Comparison of ENCODE assay signal across 8 cellular contexts in genomic region chr1:13583964-13584791, GRCh38. TPM values are rescaled to one million over a fixed set of nuclear protein-coding genes. Genes with fewer than 3 reads are reported as not detected.
DNase-seq lines count a peak whose midpoint lies in the region; ATAC-seq and TF ChIP-seq lines count a peak whose summit lies in the region.

No MANE protein-coding gene starts in this region.

- H3K9me3 ChIP-seq in endodermal cell (ENCODE audit: control insufficient read depth, low read length) (no peaks in the 10 kb centered on the region), thoracic aorta (no peaks in the 10 kb centered on the region)

- peak overlapping the region; percentile 51 for H3K9ac ChIP-seq in endodermal cell (ENCODE audit: extremely low read depth, low read length, poor library complexity, severe bottlenecking)

- DNase-seq in NCI-H1105 treated with DMSO at 0.1 percent for 48 hours (lab: John Stamatoyannopoulos, UW), result peak; percentile 54
- peak; percentile 87 for DNase-seq in endodermal cell
- DNase-seq in medulla oblongata (ENCODE audit: extremely low spot score), result peak; percentile 60
- no peak for DNase-seq in thoracic aorta (ENCODE audit: low spot score)
- DNase-seq in T-helper 2 cell treated with Interferon-gamma antibody and Interleukin-4, amounts not matched to agents 5 μg/mL and 100 μg/mL, for 36 hours (ENCODE audit: low spot score), result no peak
- DNase-seq in effector memory CD8-positive, alpha-beta T cell, result no peak
- no peak for DNase-seq in activated CD8-positive, alpha-beta memory T cell treated with anti-CD3 and anti-CD28 coated beads for 24 hours

- TF ChIP-seq CTCF in endodermal cell (conservative IDR thresholded peaks at IDR 0.05) (no peak), thoracic aorta (IDR thresholded peaks at IDR 0.05) (no peak)

- peaks cover 18% of the 10 kb centered on the region for H3K4me1 Mint-ChIP-seq in endodermal cell
- H3K4me1 Mint-ChIP-seq in T-helper 2 cell treated with Interferon-gamma antibody and Interleukin-4, amounts not matched to agents 5 μg/mL and 100 μg/mL, for 36 hours (ENCODE audit: low read depth), result no peaks in the 10 kb centered on the region
- no peaks in the 10 kb centered on the region for H3K4me1 Mint-ChIP-seq in effector memory CD8-positive, alpha-beta T cell (ENCODE audit: low read depth in 2 of 2)

- WGBS in endodermal cell (ENCODE audit: insufficient coverage in 1 of 2, insufficient read length in 1 of 2), 2 experiments, result 10 to 11% methylated on average over 10 to 47 of the region's 47 CpGs

- H3K4me3 Mint-ChIP-seq in endodermal cell, result peak overlapping the region; percentile 82
- no peak overlapping the region for H3K4me3 Mint-ChIP-seq in T-helper 2 cell treated with Interferon-gamma antibody and Interleukin-4, amounts not matched to agents 5 μg/mL and 100 μg/mL, for 36 hours
- H3K4me3 Mint-ChIP-seq in effector memory CD8-positive, alpha-beta T cell, result no peak overlapping the region

- no peak for ATAC-seq in thoracic aorta (ENCODE audit: insufficient number of reproducible peaks, low FRiP score, low read depth)
- ATAC-seq in HG02885 (IDR thresholded peaks at IDR 0.05; ENCODE audit: poor library complexity, unreplicated experiment), result no peak
- ATAC-seq in effector memory CD8-positive, alpha-beta T cell (replicated peaks), result no peak

- H3K27ac ChIP-seq in endodermal cell (ENCODE audit: low read depth, low read length), result peak overlapping the region; percentile 94
- H3K27ac ChIP-seq in thoracic aorta, result peak overlapping the region in 1 of 2 donors; percentile 75

- no peaks in the 10 kb centered on the region for H3K36me3 Mint-ChIP-seq in endodermal cell (ENCODE audit: low read depth)
- no peaks in the 10 kb centered on the region for H3K36me3 Mint-ChIP-seq in T-helper 2 cell treated with Interferon-gamma antibody and Interleukin-4, amounts not matched to agents 5 μg/mL and 100 μg/mL, for 36 hours (ENCODE audit: low read depth)
- H3K36me3 Mint-ChIP-seq in effector memory CD8-positive, alpha-beta T cell (ENCODE audit: insufficient read depth), result no peaks in the 10 kb centered on the region

- peak overlapping the region; percentile 91 for H3K27ac Mint-ChIP-seq in endodermal cell
- no peak overlapping the region for H3K27ac Mint-ChIP-seq in T-helper 2 cell treated with Interferon-gamma antibody and Interleukin-4, amounts not matched to agents 5 μg/mL and 100 μg/mL, for 36 hours
- H3K27ac Mint-ChIP-seq in effector memory CD8-positive, alpha-beta T cell, result no peak overlapping the region

- no peaks in the 10 kb centered on the region for H3K9me3 Mint-ChIP-seq in endodermal cell
- no peaks in the 10 kb centered on the region for H3K9me3 Mint-ChIP-seq in T-helper 2 cell treated with Interferon-gamma antibody and Interleukin-4, amounts not matched to agents 5 μg/mL and 100 μg/mL, for 36 hours
- no peaks in the 10 kb centered on the region for H3K9me3 Mint-ChIP-seq in effector memory CD8-positive, alpha-beta T cell

- H3K27me3 ChIP-seq in endodermal cell (ENCODE audit: control insufficient read depth, insufficient read depth, low read length, poor library complexity, severe bottlenecking), result peaks cover 31% of the 10 kb centered on the region
- H3K27me3 ChIP-seq in thoracic aorta (replicated peaks; ENCODE audit: insufficient read depth), result no peaks in the 10 kb centered on the region

- H3K36me3 ChIP-seq in endodermal cell (ENCODE audit: control insufficient read depth, insufficient read depth, low read length), result no peaks in the 10 kb centered on the region
- no peaks in the 10 kb centered on the region for H3K36me3 ChIP-seq in thoracic aorta

- peaks cover 48% of the 10 kb centered on the region for H3K27me3 Mint-ChIP-seq in endodermal cell (ENCODE audit: insufficient read depth)
- H3K27me3 Mint-ChIP-seq in T-helper 2 cell treated with Interferon-gamma antibody and Interleukin-4, amounts not matched to agents 5 μg/mL and 100 μg/mL, for 36 hours (ENCODE audit: low read depth), result peaks cover 52% of the 10 kb centered on the region
- peaks cover 69 to 86% of the 10 kb centered on the region in 2 donors for H3K27me3 Mint-ChIP-seq in effector memory CD8-positive, alpha-beta T cell

- H3K4me3 ChIP-seq in endodermal cell (ENCODE audit: low read length) (peak overlapping the region; percentile 86), thoracic aorta (peak overlapping the region; percentile 78)

- H3K4me1 ChIP-seq in endodermal cell (ENCODE audit: control insufficient read depth, insufficient read depth, low read length), result no peaks in the 10 kb centered on the region
- no peaks in the 10 kb centered on the region for H3K4me1 ChIP-seq in thoracic aorta (ENCODE audit: control insufficient read depth in 1 of 2, low read depth in 2 of 2)

RNA-seq across cellular contexts. Expression of gene PDPN, which starts 0.5 kb away (rescaled TPM):
- total RNA-seq in endodermal cell (10 to 100 TPM; 29.9 to 43.2 TPM), thoracic aorta (10 to 100 TPM; 13.8 to 20.7 TPM)
- 65.3 TPM for polyA plus RNA-seq in endodermal cell (2013, experiment 1 of 2)
- polyA plus RNA-seq in endodermal cell (2013, experiment 2 of 2), result 53.8 TPM

Comparison
In these comparisons a context has a peak if more than half of its experiments do, and no peak if none do; other contexts are left out.
1. DNase-seq: peak in NCI-H1105 treated with DMSO at 0.1 percent for 48 hours (single experiment), endodermal cell (single experiment) and medulla oblongata (single experiment); none in thoracic aorta (single experiment), T-helper 2 cell treated with Interferon-gamma antibody and Interleukin-4, amounts not matched to agents 5 μg/mL and 100 μg/mL, for 36 hours (single experiment), effector memory CD8-positive, alpha-beta T cell (0 of 3) and activated CD8-positive, alpha-beta memory T cell treated with anti-CD3 and anti-CD28 coated beads for 24 hours (single experiment).